ENCODE assay signal across 1 cellular context in genomic region chr10:96831200-96831866, GRCh38.
TF ChIP-seq lines count a peak whose summit lies in the region.

No MANE protein-coding gene starts in this region.

TF ChIP-seq in H1, 55 proteins besides CTCF, POLR2A, EP300 and RAD21:
- TF ChIP-seq YY1 (IDR thresholded peaks at IDR 0.05; ENCODE audit: low read depth, low read length), result no peak
- peak; percentile 1 for TF ChIP-seq KDM4A (IDR thresholded peaks at IDR 0.05; ENCODE audit: low read depth, low read length, severe bottlenecking)
